Comparison of ENCODE assay signal across 10 cellular contexts in the genomic region with DNA sequence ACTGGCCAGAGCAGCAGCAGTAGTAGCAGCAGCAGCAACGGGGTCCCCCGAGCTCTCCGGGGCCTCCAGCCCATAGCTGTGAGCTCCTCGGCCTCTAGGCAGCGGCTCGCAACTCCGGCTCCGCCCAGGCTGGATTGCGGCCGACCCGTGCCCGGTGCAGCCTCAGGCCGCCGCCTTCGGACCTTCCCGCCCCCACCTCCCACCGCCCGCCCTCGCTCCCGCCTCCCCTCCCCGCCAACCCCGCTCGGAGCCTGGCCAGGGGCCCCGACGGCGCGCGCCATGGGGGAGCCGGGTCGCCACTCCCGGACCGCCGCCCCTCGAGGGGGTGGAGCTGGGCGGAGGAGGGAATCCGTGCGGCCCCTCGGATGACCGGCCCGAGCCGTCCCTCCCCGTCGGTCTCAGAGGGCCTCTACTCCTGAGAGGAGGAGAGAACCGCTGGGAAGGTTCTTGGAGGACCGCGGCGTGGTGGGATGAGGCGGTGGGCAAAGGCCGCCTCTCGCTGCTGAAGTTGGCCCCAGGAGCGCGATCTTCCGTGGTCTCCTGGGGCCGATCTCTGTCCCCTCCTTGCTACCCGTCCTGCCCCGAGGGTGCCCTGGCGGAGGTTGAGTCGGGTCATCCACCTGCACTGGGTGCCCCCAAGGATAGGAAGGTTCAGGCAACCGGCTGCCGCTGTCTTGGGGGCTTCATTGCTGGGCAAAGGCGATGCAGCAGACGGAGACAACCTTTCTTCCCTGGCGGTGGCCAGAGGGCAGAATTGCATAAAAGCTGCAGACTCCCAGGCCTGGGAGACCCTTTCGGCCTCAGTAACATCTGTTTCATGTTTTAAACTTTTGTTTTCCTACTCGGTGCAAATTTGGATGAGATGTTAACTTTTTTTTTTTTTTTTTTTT. TPM values are rescaled to one million over a fixed set of nuclear protein-coding genes. Genes with fewer than 3 reads are reported as not detected.
A peak's percentile ranks its signal among the peaks of the same experiment; 100 is the strongest.
DNase-seq lines count a peak whose midpoint lies in the region; ATAC-seq and TF ChIP-seq lines count a peak whose summit lies in the region.
"Had no signal": no experiment of that assay in that cellular context is flagged by ENCODE, and none has a peak within 500 bp of the region (broad histone marks: within the 10 kb centered on the region; RNA-seq: fewer than 3 reads in every experiment).

A gene with protein sequence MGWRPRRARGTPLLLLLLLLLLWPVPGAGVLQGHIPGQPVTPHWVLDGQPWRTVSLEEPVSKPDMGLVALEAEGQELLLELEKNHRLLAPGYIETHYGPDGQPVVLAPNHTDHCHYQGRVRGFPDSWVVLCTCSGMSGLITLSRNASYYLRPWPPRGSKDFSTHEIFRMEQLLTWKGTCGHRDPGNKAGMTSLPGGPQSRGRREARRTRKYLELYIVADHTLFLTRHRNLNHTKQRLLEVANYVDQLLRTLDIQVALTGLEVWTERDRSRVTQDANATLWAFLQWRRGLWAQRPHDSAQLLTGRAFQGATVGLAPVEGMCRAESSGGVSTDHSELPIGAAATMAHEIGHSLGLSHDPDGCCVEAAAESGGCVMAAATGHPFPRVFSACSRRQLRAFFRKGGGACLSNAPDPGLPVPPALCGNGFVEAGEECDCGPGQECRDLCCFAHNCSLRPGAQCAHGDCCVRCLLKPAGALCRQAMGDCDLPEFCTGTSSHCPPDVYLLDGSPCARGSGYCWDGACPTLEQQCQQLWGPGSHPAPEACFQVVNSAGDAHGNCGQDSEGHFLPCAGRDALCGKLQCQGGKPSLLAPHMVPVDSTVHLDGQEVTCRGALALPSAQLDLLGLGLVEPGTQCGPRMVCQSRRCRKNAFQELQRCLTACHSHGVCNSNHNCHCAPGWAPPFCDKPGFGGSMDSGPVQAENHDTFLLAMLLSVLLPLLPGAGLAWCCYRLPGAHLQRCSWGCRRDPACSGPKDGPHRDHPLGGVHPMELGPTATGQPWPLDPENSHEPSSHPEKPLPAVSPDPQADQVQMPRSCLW (minus strand): TSS at position 80 of the 890 bp plus-strand sequence. CDS start 6 bp downstream, at position 74.

- H3K27ac ChIP-seq in HUES6 (ENCODE audit: low read depth, low read length) = no peak within 1 kb of the TSS

- no peak for TF ChIP-seq CTCF in GM13977 (IDR thresholded peaks at IDR 0.05; ENCODE audit: extremely low read depth, insufficient read depth, missing control alignments)

- no peaks in the 10 kb centered on the region for H3K9me3 ChIP-seq in HUES6 (ENCODE audit: control insufficient read depth, insufficient read depth, low read depth, low read length)

- DNase-seq in left lobe of liver (ENCODE audit: low spot score) (no peak), SHP77 treated with DMSO at 0.1 percent for 48 hours (lab: John Stamatoyannopoulos, UW) (no peak), GM13977 (ENCODE audit: low spot score) (no peak)
- DNase-seq: activated CD8-positive, alpha-beta T cell treated with anti-CD3 and anti-CD28 coated beads, Interleukin-2, amount 10 ng/mL, durations not matched to agents 7 days and 5 days; NCI-H524 had no signal

- peaks cover 38% of the 10 kb centered on the region for H3K4me1 ChIP-seq in HUES6 (ENCODE audit: control insufficient read depth, insufficient read depth, low read length)

- peaks cover 85% of the 10 kb centered on the region for H3K27me3 Mint-ChIP-seq in dendritic cell treated with granulocyte-macrophage colony-stimulating factor and Interleukin-4, amounts not matched to agents 40 ng/mL and 50 ng/mL, for 4 days
- peaks cover 80% of the 10 kb centered on the region for H3K27me3 Mint-ChIP-seq in stimulated activated memory B cell treated with anti-CD40 and anti-IgM and Interleukin-4, amounts not matched to agents 10 μg/mL and 1 μg/mL and 100 μg/mL, for 72 hours

- H3K27me3 ChIP-seq in HUES6 (ENCODE audit: control insufficient read depth, insufficient read depth, low read length) = peaks cover 24% of the 10 kb centered on the region

- intact Hi-C loops in dendritic cell treated with granulocyte-macrophage colony-stimulating factor and Interleukin-4, amounts not matched to agents 40 ng/mL and 50 ng/mL, for 4 days (cut with micrococcal nuclease) = no loop called here

- peak; percentile 60 for ATAC-seq in left lobe of liver
- peak; percentile 2 for ATAC-seq in stimulated activated memory B cell treated with anti-CD40 and anti-IgM and Interleukin-4, amounts not matched to agents 10 μg/mL and 1 μg/mL and 100 μg/mL, for 72 hours
- no peak for ATAC-seq in GM18498 (IDR thresholded peaks at IDR 0.05; ENCODE audit: unreplicated experiment)
- no peak for ATAC-seq in GM18502 (IDR thresholded peaks at IDR 0.05; ENCODE audit: poor library complexity, unreplicated experiment)
- ATAC-seq: activated CD8-positive, alpha-beta T cell treated with anti-CD3 and anti-CD28 coated beads, Interleukin-2, amount 10 ng/mL, durations not matched to agents 7 days and 5 days had no signal

- H3K9me3 Mint-ChIP-seq in dendritic cell treated with granulocyte-macrophage colony-stimulating factor and Interleukin-4, amounts not matched to agents 40 ng/mL and 50 ng/mL, for 4 days = no peaks in the 10 kb centered on the region
- no peaks in the 10 kb centered on the region for H3K9me3 Mint-ChIP-seq in stimulated activated memory B cell treated with anti-CD40 and anti-IgM and Interleukin-4, amounts not matched to agents 10 μg/mL and 1 μg/mL and 100 μg/mL, for 72 hours

- peak within 1 kb of the TSS; percentile 20 for H3K4me3 Mint-ChIP-seq in dendritic cell treated with granulocyte-macrophage colony-stimulating factor and Interleukin-4, amounts not matched to agents 40 ng/mL and 50 ng/mL, for 4 days
- no peak within 1 kb of the TSS for H3K4me3 Mint-ChIP-seq in stimulated activated memory B cell treated with anti-CD40 and anti-IgM and Interleukin-4, amounts not matched to agents 10 μg/mL and 1 μg/mL and 100 μg/mL, for 72 hours
- H3K4me3 Mint-ChIP-seq: activated CD8-positive, alpha-beta T cell treated with anti-CD3 and anti-CD28 coated beads, Interleukin-2, amount 10 ng/mL, durations not matched to agents 7 days and 5 days had no signal

- no peaks in the 10 kb centered on the region for H3K36me3 ChIP-seq in HUES6 (ENCODE audit: control insufficient read depth, insufficient read depth, low read length)

- in situ Hi-C loops in GM13977 (cut with MboI; ENCODE audit: low pct_unique_long_range_greater_than_20kb, low sequenced_read_pairs, unreplicated experiment) = no loop called here

- H3K27ac Mint-ChIP-seq in dendritic cell treated with granulocyte-macrophage colony-stimulating factor and Interleukin-4, amounts not matched to agents 40 ng/mL and 50 ng/mL, for 4 days = no peak within 1 kb of the TSS
- no peak within 1 kb of the TSS for H3K27ac Mint-ChIP-seq in stimulated activated memory B cell treated with anti-CD40 and anti-IgM and Interleukin-4, amounts not matched to agents 10 μg/mL and 1 μg/mL and 100 μg/mL, for 72 hours
- H3K27ac Mint-ChIP-seq: activated CD8-positive, alpha-beta T cell treated with anti-CD3 and anti-CD28 coated beads, Interleukin-2, amount 10 ng/mL, durations not matched to agents 7 days and 5 days had no signal

- H3K4me3 ChIP-seq in HUES6 (ENCODE audit: low read depth, low read length) = peak within 1 kb of the TSS; percentile 76

- peaks cover 8% of the 10 kb centered on the region for H3K4me1 Mint-ChIP-seq in dendritic cell treated with granulocyte-macrophage colony-stimulating factor and Interleukin-4, amounts not matched to agents 40 ng/mL and 50 ng/mL, for 4 days (ENCODE audit: low read depth)
- peaks cover 7% of the 10 kb centered on the region for H3K4me1 Mint-ChIP-seq in stimulated activated memory B cell treated with anti-CD40 and anti-IgM and Interleukin-4, amounts not matched to agents 10 μg/mL and 1 μg/mL and 100 μg/mL, for 72 hours

- H3K36me3 Mint-ChIP-seq in dendritic cell treated with granulocyte-macrophage colony-stimulating factor and Interleukin-4, amounts not matched to agents 40 ng/mL and 50 ng/mL, for 4 days (ENCODE audit: low read depth) = no peaks in the 10 kb centered on the region
- H3K36me3 Mint-ChIP-seq in stimulated activated memory B cell treated with anti-CD40 and anti-IgM and Interleukin-4, amounts not matched to agents 10 μg/mL and 1 μg/mL and 100 μg/mL, for 72 hours = no peaks in the 10 kb centered on the region

- H3K9ac ChIP-seq in HUES6 (ENCODE audit: low read length) = peak within 1 kb of the TSS; percentile 63

RNA-seq across cellular contexts. Expression of the gene that starts here (rescaled TPM):
- 0.48 TPM for total RNA-seq in left lobe of liver
- total RNA-seq: activated CD8-positive, alpha-beta T cell treated with anti-CD3 and anti-CD28 coated beads, Interleukin-2, amount 10 ng/mL, durations not matched to agents 7 days and 5 days had no signal

Comparison
In these comparisons a context has a peak if more than half of its experiments do, and no peak if none do; other contexts are left out.
1. Peak in ATAC-seq in left lobe of liver; RNA of the gene not detected or under 1 TPM.